In the genomic region with DNA sequence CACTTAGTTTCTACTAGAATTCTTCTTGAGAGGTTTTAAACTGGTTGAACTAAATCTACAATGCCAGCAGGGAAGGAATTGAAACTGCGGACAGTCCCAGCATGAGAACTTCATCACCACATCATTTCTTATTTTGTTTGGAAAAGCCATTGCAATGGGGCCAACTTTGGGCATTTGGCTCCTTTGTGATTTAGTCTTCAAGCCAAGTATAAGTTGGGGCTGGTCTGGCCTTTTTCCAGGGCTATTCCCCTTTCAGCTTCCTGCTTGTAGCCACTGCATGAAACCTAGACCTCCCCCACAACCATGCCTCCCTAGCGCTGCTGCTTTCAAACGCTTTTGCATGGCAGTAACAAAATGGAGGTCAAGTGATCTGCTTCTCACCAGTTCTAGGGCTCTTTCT, we compare ENCODE assay signal across 1 cellular context.
TF ChIP-seq lines count a peak whose summit lies in the region.

No MANE protein-coding gene starts in this region.

TF ChIP-seq in IMR-90, 13 proteins besides CTCF, POLR2A, EP300 and RAD21:
- TF ChIP-seq SMC3 (IDR thresholded peaks at IDR 0.05; ENCODE audit: low read depth, low read length) (no peak), BHLHE40 (IDR thresholded peaks at IDR 0.05; ENCODE audit: low read depth, low read length) (no peak), NFE2L2 (IDR thresholded peaks at IDR 0.05; ENCODE audit: low read depth, low read length) (no peak), MAZ (IDR thresholded peaks at IDR 0.05; ENCODE audit: borderline replicate concordance, low read depth, low read length) (no peak), RFX5 (IDR thresholded peaks at IDR 0.05; ENCODE audit: low read depth, low read length) (no peak), USF2 (IDR thresholded peaks at IDR 0.05; ENCODE audit: low read depth, low read length) (no peak), FOS (IDR thresholded peaks at IDR 0.05; ENCODE audit: low read depth, low read length) (no peak), CHD1 (IDR thresholded peaks at IDR 0.05; ENCODE audit: low read depth, low read length) (no peak), RCOR1 (IDR thresholded peaks at IDR 0.05; ENCODE audit: insufficient replicate concordance, low read length) (no peak), MXI1 (IDR thresholded peaks at IDR 0.05; ENCODE audit: borderline replicate concordance, low read depth, low read length) (no peak), MAFK (IDR thresholded peaks at IDR 0.05; ENCODE audit: low read depth, low read length) (no peak), CEBPB (IDR thresholded peaks at IDR 0.05; ENCODE audit: low read depth, low read length) (no peak)
- TF ChIP-seq, protein P1, sequence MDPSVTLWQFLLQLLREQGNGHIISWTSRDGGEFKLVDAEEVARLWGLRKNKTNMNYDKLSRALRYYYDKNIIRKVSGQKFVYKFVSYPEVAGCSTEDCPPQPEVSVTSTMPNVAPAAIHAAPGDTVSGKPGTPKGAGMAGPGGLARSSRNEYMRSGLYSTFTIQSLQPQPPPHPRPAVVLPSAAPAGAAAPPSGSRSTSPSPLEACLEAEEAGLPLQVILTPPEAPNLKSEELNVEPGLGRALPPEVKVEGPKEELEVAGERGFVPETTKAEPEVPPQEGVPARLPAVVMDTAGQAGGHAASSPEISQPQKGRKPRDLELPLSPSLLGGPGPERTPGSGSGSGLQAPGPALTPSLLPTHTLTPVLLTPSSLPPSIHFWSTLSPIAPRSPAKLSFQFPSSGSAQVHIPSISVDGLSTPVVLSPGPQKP (IDR thresholded peaks at IDR 0.05; ENCODE audit: borderline replicate concordance, low read depth, low read length): no peak
TF ChIP-seq in IMR-90: peak in this region for 0.
